In the genomic region with DNA sequence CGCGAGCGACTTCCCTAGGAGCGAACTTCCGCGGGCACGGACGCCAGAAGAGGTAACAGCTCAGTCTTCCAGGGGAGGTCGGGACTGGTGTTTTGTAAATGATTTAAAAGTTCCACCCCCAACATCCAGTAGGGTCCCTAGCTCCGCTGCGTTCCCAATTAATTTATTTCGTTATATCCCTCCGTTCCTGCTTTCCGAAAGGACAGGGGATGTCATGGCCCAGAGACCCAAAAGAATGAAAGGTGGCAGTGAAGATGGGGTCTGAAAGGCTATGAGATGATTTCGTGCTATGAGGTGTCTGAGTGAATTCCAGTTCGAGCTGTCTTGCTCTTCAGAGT, we compare ENCODE assay signal across 1 cellular context.
TF ChIP-seq lines count a peak whose summit lies in the region.

No MANE protein-coding gene starts in this region.

TF ChIP-seq in WTC11, 78 proteins besides CTCF, POLR2A, EP300 and RAD21 (continued from another document):
- TF ChIP-seq ESRRA (CRISPR knock-in tag; IDR thresholded peaks at IDR 0.05; ENCODE audit: borderline replicate concordance) (no peak), NR3C1 (CRISPR knock-in tag; conservative IDR thresholded peaks at IDR 0.05; ENCODE audit: low read depth) (no peak), FOXK1 (CRISPR knock-in tag; IDR thresholded peaks at IDR 0.05) (no peak), IRF1 (CRISPR knock-in tag; IDR thresholded peaks at IDR 0.05) (no peak), SMAD3 (CRISPR knock-in tag; IDR thresholded peaks at IDR 0.05; ENCODE audit: borderline replicate concordance) (no peak), ETV6 (CRISPR knock-in tag; IDR thresholded peaks at IDR 0.05) (no peak), NR1H2 (CRISPR knock-in tag; IDR thresholded peaks at IDR 0.05) (no peak)
